10 cellular contexts compared by ENCODE assay signal in genomic region chr11:134120921-134121526, GRCh38.
A peak's percentile ranks its signal among the peaks of the same experiment; 100 is the strongest.
DNase-seq lines count a peak whose midpoint lies in the region; ATAC-seq lines count a peak whose summit lies in the region.
"Had no signal": no experiment of that assay in that cellular context is flagged by ENCODE, and none has a peak within 500 bp of the region (broad histone marks: within the 10 kb centered on the region; RNA-seq: fewer than 3 reads in every experiment).

No MANE protein-coding gene starts in this region.

- DNase-seq in Ammon's horn (ENCODE audit: low spot score) (peak; percentile 92), amniotic stem cell (lab: John Stamatoyannopoulos, UW) (peak; percentile 9), head of caudate nucleus (peak; percentile 51 to 93 (median 84)), pons (ENCODE audit: low spot score) (peak; percentile 91), cerebellar nuclear complex (lab: John Stamatoyannopoulos, UW) (no peak), NOMO-1 treated with DMSO at 0.1 percent for 48 hours (lab: John Stamatoyannopoulos, UW; ENCODE audit: unreplicated experiment) (no peak)
- DNase-seq: NCI-H1930; stimulated activated naive CD4-positive, alpha-beta T cell had no signal

- ATAC-seq in HG02970 (IDR thresholded peaks at IDR 0.05; ENCODE audit: low FRiP score, unreplicated experiment) (no peak), GM18873 (IDR thresholded peaks at IDR 0.05; ENCODE audit: low FRiP score, unreplicated experiment) (no peak)

- intact Hi-C loops in head of caudate nucleus (cut with DNase I): no loop called here

Comparison
In these comparisons a context has a peak if more than half of its experiments do, and no peak if none do; other contexts are left out.
1. DNase-seq: peak in Ammon's horn (single experiment), amniotic stem cell (single experiment), head of caudate nucleus (42 of 42) and pons (single experiment); none in cerebellar nuclear complex (0 of 2) and NOMO-1 treated with DMSO at 0.1 percent for 48 hours (single experiment).